Comparison of ENCODE assay signal across 22 cellular contexts in the genomic region with DNA sequence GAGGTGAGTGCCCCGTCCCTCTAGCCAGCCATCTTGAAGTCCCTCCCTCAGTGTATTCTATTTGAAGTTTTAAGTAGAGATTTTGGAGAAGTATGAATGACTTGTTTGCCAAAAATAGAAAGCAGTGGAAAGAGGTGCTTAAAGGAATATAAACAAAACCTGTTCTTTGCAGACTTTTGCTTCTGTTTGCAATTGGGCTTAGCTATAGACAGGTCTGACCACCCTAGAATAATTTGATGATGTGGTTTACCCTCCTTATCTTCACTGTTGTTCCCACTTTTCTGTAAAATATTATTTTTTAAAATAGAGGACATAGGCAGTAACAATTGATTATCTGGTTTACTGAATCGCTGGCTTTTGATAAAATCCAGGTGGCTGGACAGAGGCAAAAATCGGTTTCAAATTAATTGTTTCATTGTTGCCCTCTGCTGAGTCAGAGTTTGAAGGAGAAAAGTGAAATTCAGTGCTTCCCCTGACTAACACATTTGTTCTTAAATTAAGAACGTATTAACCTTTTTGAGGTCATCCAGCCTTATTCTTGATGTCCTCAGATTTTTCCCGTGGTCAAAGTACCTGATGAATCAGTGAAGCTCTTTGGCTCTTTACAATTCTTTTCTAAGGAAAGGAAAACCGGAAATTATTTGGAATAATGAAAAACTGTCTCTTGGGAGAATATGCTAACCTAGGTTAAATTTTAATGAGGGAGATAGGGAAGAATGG. TPM values are rescaled to one million over a fixed set of nuclear protein-coding genes. Genes with fewer than 3 reads are reported as not detected.
"Had no signal": no experiment of that assay in that cellular context is flagged by ENCODE, and none has a peak within 500 bp of the region (broad histone marks: within the 10 kb centered on the region; RNA-seq: fewer than 3 reads in every experiment).

No MANE protein-coding gene starts in this region.

- H3K27me3 ChIP-seq: stomach, transverse colon had no signal

- H3K4me3 Mint-ChIP-seq: activated B cell treated with CpG ODN at 0.5 μM for 24 hours; activated CD4-positive, alpha-beta memory T cell treated with anti-CD3 and anti-CD28 coated beads, Interleukin-2, amount 10 ng/mL, durations not matched to agents 7 days and 5 days; activated naive CD8-positive, alpha-beta T cell treated with anti-CD3 and anti-CD28 coated beads, Interleukin-2, amount 50 U/mL, for 24 hours; activated T-helper 1 cell treated with anti-CD3 and anti-CD28 coated beads, Interleukin-12 subunit alpha, Interleukin-12 subunit beta, Interleukin-2, Interleukin-4 antibody, amounts not matched to agents 30 ng/mL and 10 ng/mL and 1 ng/mL, durations not matched to agents 14 hours and 24 hours and 36 hours; brain; nephron progenitor cell; stimulated activated effector memory CD8-positive, alpha-beta T cell treated with anti-CD3 and anti-CD28 coated beads, Interleukin-12 subunit alpha, Interleukin-12 subunit beta, amount 100 ng/mL, for 72 hours; T-helper 1 cell treated with Interleukin-12 subunit alpha and Interleukin-12 subunit beta and Interleukin-4 antibody, amounts not matched to agents 30 μg/mL and 1 μg/mL, for 36 hours had no signal

- H2AFZ ChIP-seq: parathyroid adenoma had no signal

- H3K4me3 ChIP-seq: mucosa of descending colon, stomach, transverse colon had no signal

- H3K36me3 ChIP-seq: transverse colon had no signal

- H3K4me1 ChIP-seq: parathyroid adenoma had no signal

- H3K4me1 Mint-ChIP-seq: activated B cell treated with CpG ODN at 0.5 μM for 24 hours; activated CD4-positive, alpha-beta memory T cell treated with anti-CD3 and anti-CD28 coated beads, Interleukin-2, amount 10 ng/mL, durations not matched to agents 7 days and 5 days; activated naive CD8-positive, alpha-beta T cell treated with anti-CD3 and anti-CD28 coated beads, Interleukin-2, amount 50 U/mL, for 24 hours; stimulated activated effector memory CD8-positive, alpha-beta T cell treated with anti-CD3 and anti-CD28 coated beads, Interleukin-12 subunit alpha, Interleukin-12 subunit beta, amount 100 ng/mL, for 72 hours had no signal

- H3K27ac Mint-ChIP-seq: activated B cell treated with CpG ODN at 0.5 μM for 24 hours; activated CD4-positive, alpha-beta memory T cell treated with anti-CD3 and anti-CD28 coated beads, Interleukin-2, amount 10 ng/mL, durations not matched to agents 7 days and 5 days; activated naive CD8-positive, alpha-beta T cell treated with anti-CD3 and anti-CD28 coated beads, Interleukin-2, amount 50 U/mL, for 24 hours; activated T-helper 1 cell treated with anti-CD3 and anti-CD28 coated beads, Interleukin-12 subunit alpha, Interleukin-12 subunit beta, Interleukin-2, Interleukin-4 antibody, amounts not matched to agents 30 ng/mL and 10 ng/mL and 1 ng/mL, durations not matched to agents 14 hours and 24 hours and 36 hours; brain; nephron progenitor cell; stimulated activated effector memory CD8-positive, alpha-beta T cell treated with anti-CD3 and anti-CD28 coated beads, Interleukin-12 subunit alpha, Interleukin-12 subunit beta, amount 100 ng/mL, for 72 hours; T-helper 1 cell treated with Interleukin-12 subunit alpha and Interleukin-12 subunit beta and Interleukin-4 antibody, amounts not matched to agents 30 μg/mL and 1 μg/mL, for 36 hours had no signal

- H3K27ac ChIP-seq: parathyroid adenoma, stomach, transverse colon had no signal

- DNase-seq: activated B cell treated with CpG ODN at 0.5 μM for 24 hours; activated CD4-positive, alpha-beta memory T cell treated with anti-CD3 and anti-CD28 coated beads, Interleukin-2, amount 10 ng/mL, durations not matched to agents 7 days and 5 days; activated CD4-positive, alpha-beta T cell treated with anti-CD3 and anti-CD28 coated beads for 4 hours; activated gamma-delta T cell; activated naive CD4-positive, alpha-beta T cell treated with anti-CD3 and anti-CD28 coated beads, Interleukin-2, amount 50 U/mL, for 16 hours; activated naive CD8-positive, alpha-beta T cell treated with anti-CD3 and anti-CD28 coated beads, Interleukin-2, amount 50 U/mL, for 24 hours; activated T-cell treated with anti-CD3 and anti-CD28 coated beads for 4 hours; effector memory CD4-positive, alpha-beta T cell; hippocampal formation; mesendoderm; mucosa of descending colon; nephron progenitor cell; small intestine; stimulated activated CD4-positive, alpha-beta T cell treated with anti-CD3 and anti-CD28 coated beads, Interleukin-2, amount 100 ng/mL, for 24 hours; stomach; T1000; transverse colon had no signal

- H3K36me3 Mint-ChIP-seq: stimulated activated effector memory CD8-positive, alpha-beta T cell treated with anti-CD3 and anti-CD28 coated beads, Interleukin-12 subunit alpha, Interleukin-12 subunit beta, amount 100 ng/mL, for 72 hours had no signal

RNA-seq across cellular contexts. Expression of a gene that starts 21.4 kb away (rescaled TPM):
- total RNA-seq: activated CD4-positive, alpha-beta memory T cell treated with anti-CD3 and anti-CD28 coated beads, Interleukin-2, amount 10 ng/mL, durations not matched to agents 7 days and 5 days; activated T-helper 1 cell treated with anti-CD3 and anti-CD28 coated beads, Interleukin-12 subunit alpha, Interleukin-12 subunit beta, Interleukin-2, Interleukin-4 antibody, amounts not matched to agents 30 ng/mL and 10 ng/mL and 1 ng/mL, durations not matched to agents 14 hours and 24 hours and 36 hours had no signal
